In the genomic region with DNA sequence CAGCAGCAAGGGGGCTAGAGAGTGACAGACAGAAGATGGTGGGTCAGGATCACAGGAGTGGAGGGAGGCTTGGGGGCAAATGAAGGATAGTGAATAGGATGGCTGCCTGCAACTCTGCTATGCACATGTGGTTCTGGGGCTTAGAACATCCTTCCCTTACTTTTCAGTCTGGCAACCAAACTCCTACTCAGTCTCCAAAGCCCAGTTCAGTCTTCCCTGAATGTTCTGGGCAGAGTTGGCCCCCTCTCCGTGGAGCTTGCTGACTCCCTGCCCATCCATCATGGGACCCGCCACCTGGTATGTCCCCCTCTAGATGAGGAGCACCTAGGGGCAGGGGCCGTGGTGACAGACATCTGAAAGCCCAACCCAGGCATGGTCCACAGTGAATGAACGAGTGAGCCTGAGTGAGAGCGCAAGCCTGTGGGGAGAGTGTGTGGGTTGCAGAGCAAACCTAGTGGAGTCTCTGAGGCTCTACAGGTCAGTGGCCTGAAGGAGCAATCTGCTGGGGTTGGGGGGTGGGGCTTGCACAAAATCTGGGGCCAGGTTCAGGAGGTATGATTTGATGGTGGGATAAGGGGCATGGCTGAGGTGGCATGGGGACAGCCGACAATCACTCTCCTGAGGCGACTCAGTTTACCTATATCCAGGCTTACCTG, we compare ENCODE assay signal across 24 cellular contexts.
DNase-seq lines count a peak whose midpoint lies in the region; ATAC-seq and TF ChIP-seq lines count a peak whose summit lies in the region.
"Had no signal": no experiment of that assay in that cellular context is flagged by ENCODE, and none has a peak within 500 bp of the region (broad histone marks: within the 10 kb centered on the region; RNA-seq: fewer than 3 reads in every experiment).

No MANE protein-coding gene starts in this region.

- peaks cover 6% of the 10 kb centered on the region for H3K9me3 Mint-ChIP-seq in glutamatergic neuron (ENCODE audit: unreplicated experiment)

- no peaks in the 10 kb centered on the region for H3K79me2 ChIP-seq in OCI-LY3 (ENCODE audit: low read length)

- H3K27me3 ChIP-seq in BLaER1 (no peaks in the 10 kb centered on the region), H7 (ENCODE audit: control insufficient read depth, insufficient read depth, low read length) (no peaks in the 10 kb centered on the region), OCI-LY3 (ENCODE audit: low read depth, low read length) (peaks cover 28% of the 10 kb centered on the region), HAP-1 (ENCODE audit: low read depth) (no peaks in the 10 kb centered on the region)

- H3K9ac ChIP-seq in BLaER1 (no peak overlapping the region), OCI-LY3 (ENCODE audit: low read length) (no peak overlapping the region)

- H2AFZ ChIP-seq in OCI-LY3 (ENCODE audit: low read depth, low read length): no peak overlapping the region

- TF ChIP-seq POLR2A in erythroblast (IDR thresholded peaks at IDR 0.05; ENCODE audit: low read length): no peak

- DNase-seq in H7 (peak; percentile 56), glutamatergic neuron (no peak), HAP-1 (ENCODE audit: low spot score in 2 of 2) (no peak), foreskin fibroblast (no peak), erythroblast (lab: John Stamatoyannopoulos, UW) (no peak)
- DNase-seq: Calu3, DMS79 treated with DMSO at 0.1 percent for 48 hours, HFFc6, Karpas-422, NCI-H1092, NCI-H1436, NCI-H187, NCI-H2081 treated with DMSO at 0.1 percent for 48 hours, NCI-H2171, NCI-H226, NCI-H510A, NCI-H69, SIG-M5 had no signal

- H4K20me1 ChIP-seq in BLaER1 (no peaks in the 10 kb centered on the region), OCI-LY3 (ENCODE audit: insufficient read depth, low read length) (no peaks in the 10 kb centered on the region)

- in situ Hi-C loops in HAP-1 (cut with MboI; ENCODE audit: low sequenced_read_pairs): no loop called here

- H3K4me2 ChIP-seq in BLaER1 (peak overlapping the region; percentile 66), OCI-LY3 (ENCODE audit: low read length) (peak overlapping the region; percentile 77; the same call in 1 of the 2 replicates)

- TF ChIP-seq CTCF in OCI-LY3 (IDR thresholded peaks at IDR 0.05; ENCODE audit: low read depth, low read length) (no peak), glutamatergic neuron (IDR thresholded peaks at IDR 0.05; ENCODE audit: partially characterized antibody, unreplicated experiment) (no peak), foreskin fibroblast (IDR thresholded peaks at IDR 0.05; ENCODE audit: low read depth, low read length) (no peak)

- peak overlapping the region; percentile 40 for H3K27ac Mint-ChIP-seq in glutamatergic neuron (ENCODE audit: unreplicated experiment)
- H3K27ac Mint-ChIP-seq: B cell, HFFc6, IgD-negative memory B cell had no signal

- H3K36me3 Mint-ChIP-seq in glutamatergic neuron (ENCODE audit: unreplicated experiment): peaks cover 10% of the 10 kb centered on the region
- H3K36me3 Mint-ChIP-seq: IgD-negative memory B cell had no signal

- H3K4me1 Mint-ChIP-seq in glutamatergic neuron (ENCODE audit: low read depth, unreplicated experiment): peaks cover 14% of the 10 kb centered on the region
- H3K4me1 Mint-ChIP-seq: B cell had no signal

- peaks cover 9% of the 10 kb centered on the region for H3K27me3 Mint-ChIP-seq in glutamatergic neuron (ENCODE audit: unreplicated experiment)

- H3K4me3 ChIP-seq in BLaER1 (no peak overlapping the region), H7 (ENCODE audit: insufficient read depth, low read depth, low read length) (no peak overlapping the region), OCI-LY3 (ENCODE audit: low read length) (no peak overlapping the region), HAP-1 (no peak overlapping the region), foreskin fibroblast (ENCODE audit: low read depth in 1 of 2, low read length in 2 of 2) (no peak overlapping the region)
- H3K4me3 ChIP-seq: SK-N-MC had no signal

- no peak for ATAC-seq in GM21619 (IDR thresholded peaks at IDR 0.05; ENCODE audit: unreplicated experiment)

- H3K9me3 ChIP-seq in BLaER1 (no peaks in the 10 kb centered on the region), OCI-LY3 (ENCODE audit: insufficient read depth, low read length) (no peaks in the 10 kb centered on the region), HAP-1 (no peaks in the 10 kb centered on the region)

- H3K4me3 Mint-ChIP-seq in glutamatergic neuron (ENCODE audit: unreplicated experiment): no peak overlapping the region
- H3K4me3 Mint-ChIP-seq: B cell, HFFc6, IgD-negative memory B cell had no signal

- H3K27ac ChIP-seq in BLaER1: no peak overlapping the region
- H3K27ac ChIP-seq in OCI-LY3 (ENCODE audit: low read length): no peak overlapping the region
- H3K27ac ChIP-seq: SK-N-MC had no signal

- H3K36me3 ChIP-seq in BLaER1 (no peaks in the 10 kb centered on the region), H7 (replicated peaks; ENCODE audit: control insufficient read depth, insufficient read depth, low read length) (no peaks in the 10 kb centered on the region), OCI-LY3 (replicated peaks; ENCODE audit: low read depth, low read length) (no peaks in the 10 kb centered on the region), HAP-1 (replicated peaks) (no peaks in the 10 kb centered on the region)

- H3K4me1 ChIP-seq in BLaER1 (peaks cover 14% of the 10 kb centered on the region), OCI-LY3 (ENCODE audit: low read length) (peaks cover 26% of the 10 kb centered on the region), HAP-1 (no peaks in the 10 kb centered on the region)
